ENCODE assay signal across 22 cellular contexts in the genomic region with DNA sequence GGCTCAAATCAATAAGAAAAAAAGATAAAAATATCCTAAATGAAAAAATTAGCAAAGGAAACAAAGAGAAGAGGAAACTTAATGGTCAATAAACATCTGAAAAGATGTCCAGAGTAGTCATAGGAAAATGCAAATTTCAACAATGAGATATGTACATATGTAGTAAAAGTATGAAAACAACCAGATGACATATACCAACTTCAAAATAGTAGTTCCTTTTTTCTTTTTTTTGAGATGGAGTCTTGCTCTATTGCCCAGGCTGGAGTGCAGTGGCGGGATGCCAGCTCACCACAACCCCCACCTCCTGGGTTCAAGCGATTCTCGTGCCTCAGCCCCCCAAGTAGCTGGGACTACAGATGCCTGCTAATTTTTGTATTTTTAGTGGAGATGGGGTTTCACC.
"Had no signal": no experiment of that assay in that cellular context is flagged by ENCODE, and none has a peak within 500 bp of the region (broad histone marks: within the 10 kb centered on the region; RNA-seq: fewer than 3 reads in every experiment).

No MANE protein-coding gene starts in this region.

- H3K9me3 Mint-ChIP-seq: natural killer cell treated with Interleukin-12 subunit alpha and Interleukin-12 subunit beta and Interleukin-15 and Interleukin-18, amount 100 ng/mL, for 72 hours; neural progenitor cell had no signal

- H3K36me3 Mint-ChIP-seq: natural killer cell treated with Interleukin-12 subunit alpha and Interleukin-12 subunit beta and Interleukin-15 and Interleukin-18, amount 100 ng/mL, for 72 hours; neural progenitor cell; stimulated activated memory B cell treated with anti-CD40 and anti-IgM and Interleukin-4, amounts not matched to agents 10 μg/mL and 1 μg/mL and 100 μg/mL, for 72 hours had no signal

- H3K27ac ChIP-seq: coronary artery, heart left ventricle, neural progenitor cell, ovary, prostate gland, spleen, stomach had no signal

- H3K9me3 ChIP-seq: heart left ventricle, mucosa of descending colon, ovary, prostate gland, spleen, stomach had no signal

- H3K4me1 Mint-ChIP-seq: neural progenitor cell; stimulated activated memory B cell treated with anti-CD40 and anti-IgM and Interleukin-4, amounts not matched to agents 10 μg/mL and 1 μg/mL and 100 μg/mL, for 72 hours had no signal

- ATAC-seq: heart left ventricle; mucosa of descending colon; natural killer cell treated with Interleukin-12 subunit alpha and Interleukin-12 subunit beta and Interleukin-15 and Interleukin-18, amount 100 ng/mL, for 72 hours; sciatic nerve; stimulated activated memory B cell treated with anti-CD40 and anti-IgM and Interleukin-4, amounts not matched to agents 10 μg/mL and 1 μg/mL and 100 μg/mL, for 72 hours had no signal

- H3K4me2 ChIP-seq: neural progenitor cell had no signal

- H3K36me3 ChIP-seq: heart left ventricle, neural progenitor cell, ovary, prostate gland, spleen, stomach had no signal

- DNase-seq: effector CD8-positive, alpha-beta T cell; foreskin melanocyte; heart left ventricle; hippocampal formation; kidney glomerular epithelial cell; mammary epithelial cell; mucosa of descending colon; nucleus accumbens; ovary; spleen; stimulated activated CD4-positive, alpha-beta T cell treated with anti-CD3 and anti-CD28 coated beads, Interleukin-15, amount 100 ng/mL, for 24 hours; stimulated activated CD4-positive, alpha-beta T cell treated with anti-CD3 and anti-CD28 coated beads, Interleukin-1b, Interleukin-23, amount 100 ng/mL, for 48 hours; stimulated activated CD4-positive, alpha-beta T cell treated with anti-CD3 and anti-CD28 coated beads, Interleukin-4, amount 100 ng/mL, for 24 hours; stomach; substantia nigra; trophoblast cell had no signal

- H3K27me3 Mint-ChIP-seq: stimulated activated memory B cell treated with anti-CD40 and anti-IgM and Interleukin-4, amounts not matched to agents 10 μg/mL and 1 μg/mL and 100 μg/mL, for 72 hours had no signal

- H3K4me1 ChIP-seq: neural progenitor cell, prostate gland, stomach had no signal

- H3K4me3 ChIP-seq: coronary artery, heart left ventricle, mucosa of descending colon, neural progenitor cell, ovary, prostate gland, spleen, stomach had no signal

- H3K27me3 ChIP-seq: neural progenitor cell, ovary, spleen, stomach had no signal

- H3K4me3 Mint-ChIP-seq: natural killer cell treated with Interleukin-12 subunit alpha and Interleukin-12 subunit beta and Interleukin-15 and Interleukin-18, amount 100 ng/mL, for 72 hours; neural progenitor cell; stimulated activated memory B cell treated with anti-CD40 and anti-IgM and Interleukin-4, amounts not matched to agents 10 μg/mL and 1 μg/mL and 100 μg/mL, for 72 hours had no signal

- H3K27ac Mint-ChIP-seq: natural killer cell treated with Interleukin-12 subunit alpha and Interleukin-12 subunit beta and Interleukin-15 and Interleukin-18, amount 100 ng/mL, for 72 hours; neural progenitor cell; stimulated activated memory B cell treated with anti-CD40 and anti-IgM and Interleukin-4, amounts not matched to agents 10 μg/mL and 1 μg/mL and 100 μg/mL, for 72 hours had no signal
